In the genomic region with DNA sequence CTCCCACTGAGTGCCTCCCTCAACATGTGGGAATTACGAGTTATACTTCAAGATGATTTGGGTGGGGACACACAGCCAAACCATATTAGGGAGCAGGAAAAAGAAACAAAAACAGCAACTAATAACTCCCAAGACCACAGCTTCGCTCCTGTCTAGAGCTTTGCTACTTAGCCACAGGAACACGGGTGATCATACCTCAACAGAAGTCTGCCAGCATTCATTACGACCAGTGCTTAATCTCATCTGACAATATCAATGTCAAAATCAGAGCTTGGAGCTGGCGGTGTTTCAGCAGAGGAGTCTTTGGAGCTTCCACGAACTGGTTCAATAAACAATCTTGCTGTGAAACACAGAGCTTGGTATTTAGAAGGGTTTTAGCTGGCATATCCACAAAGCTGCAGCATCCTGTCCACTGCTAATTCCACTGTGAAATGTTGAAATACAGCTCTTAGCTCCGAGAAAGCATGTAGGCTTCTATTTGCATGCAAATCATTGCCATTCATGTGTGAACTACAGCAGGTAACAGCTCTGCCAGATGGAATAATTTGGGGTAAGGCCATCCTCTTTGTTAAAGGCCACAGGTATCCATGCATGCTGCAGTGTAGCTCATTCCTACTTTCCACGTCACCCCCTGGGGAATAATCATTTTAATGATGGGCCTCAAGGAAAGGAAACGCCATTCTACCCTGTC, we compare ENCODE assay signal across 1 cellular context.
TF ChIP-seq lines count a peak whose summit lies in the region.

No MANE protein-coding gene starts in this region.

TF ChIP-seq in SK-N-SH treated with all-trans-retinoic acid at 6 μM for 48 hours, 23 proteins besides CTCF, POLR2A, EP300 and RAD21 (continued from another document):
- TF ChIP-seq, protein P1, sequence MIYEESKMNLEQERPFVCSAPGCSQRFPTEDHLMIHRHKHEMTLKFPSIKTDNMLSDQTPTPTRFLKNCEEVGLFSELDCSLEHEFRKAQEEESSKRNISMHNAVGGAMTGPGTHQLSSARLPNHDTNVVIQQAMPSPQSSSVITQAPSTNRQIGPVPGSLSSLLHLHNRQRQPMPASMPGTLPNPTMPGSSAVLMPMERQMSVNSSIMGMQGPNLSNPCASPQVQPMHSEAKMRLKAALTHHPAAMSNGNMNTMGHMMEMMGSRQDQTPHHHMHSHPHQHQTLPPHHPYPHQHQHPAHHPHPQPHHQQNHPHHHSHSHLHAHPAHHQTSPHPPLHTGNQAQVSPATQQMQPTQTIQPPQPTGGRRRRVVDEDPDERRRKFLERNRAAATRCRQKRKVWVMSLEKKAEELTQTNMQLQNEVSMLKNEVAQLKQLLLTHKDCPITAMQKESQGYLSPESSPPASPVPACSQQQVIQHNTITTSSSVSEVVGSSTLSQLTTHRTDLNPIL (CRISPR knock-in tag; IDR thresholded peaks at IDR 0.05; ENCODE audit: low read depth), result no peak
- TF ChIP-seq OSR1 (CRISPR knock-in tag; IDR thresholded peaks at IDR 0.05) (no peak), ISL1 (CRISPR knock-in tag; IDR thresholded peaks at IDR 0.05) (no peak), ZNF565 (CRISPR knock-in tag; conservative IDR thresholded peaks at IDR 0.05; ENCODE audit: low read depth) (no peak), GLIS3 (CRISPR knock-in tag; IDR thresholded peaks at IDR 0.05) (no peak), ZNF8 (CRISPR knock-in tag; IDR thresholded peaks at IDR 0.05) (no peak), BACH2 (CRISPR knock-in tag; IDR thresholded peaks at IDR 0.05; ENCODE audit: borderline replicate concordance) (no peak), ZFP3 (CRISPR knock-in tag; IDR thresholded peaks at IDR 0.05) (no peak), TOX (CRISPR knock-in tag; IDR thresholded peaks at IDR 0.05; ENCODE audit: borderline replicate concordance) (no peak)
- TF ChIP-seq, protein P2, sequence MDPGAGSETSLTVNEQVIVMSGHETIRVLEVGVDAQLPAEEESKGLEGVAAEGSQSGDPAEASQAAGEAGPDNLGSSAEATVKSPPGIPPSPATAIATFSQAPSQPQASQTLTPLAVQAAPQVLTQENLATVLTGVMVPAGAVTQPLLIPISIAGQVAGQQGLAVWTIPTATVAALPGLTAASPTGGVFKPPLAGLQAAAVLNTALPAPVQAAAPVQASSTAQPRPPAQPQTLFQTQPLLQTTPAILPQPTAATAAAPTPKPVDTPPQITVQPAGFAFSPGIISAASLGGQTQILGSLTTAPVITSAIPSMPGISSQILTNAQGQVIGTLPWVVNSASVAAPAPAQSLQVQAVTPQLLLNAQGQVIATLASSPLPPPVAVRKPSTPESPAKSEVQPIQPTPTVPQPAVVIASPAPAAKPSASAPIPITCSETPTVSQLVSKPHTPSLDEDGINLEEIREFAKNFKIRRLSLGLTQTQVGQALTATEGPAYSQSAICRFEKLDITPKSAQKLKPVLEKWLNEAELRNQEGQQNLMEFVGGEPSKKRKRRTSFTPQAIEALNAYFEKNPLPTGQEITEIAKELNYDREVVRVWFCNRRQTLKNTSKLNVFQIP (CRISPR knock-in tag; IDR thresholded peaks at IDR 0.05; ENCODE audit: borderline replicate concordance, low read depth), result no peak
- TF ChIP-seq, protein P3, sequence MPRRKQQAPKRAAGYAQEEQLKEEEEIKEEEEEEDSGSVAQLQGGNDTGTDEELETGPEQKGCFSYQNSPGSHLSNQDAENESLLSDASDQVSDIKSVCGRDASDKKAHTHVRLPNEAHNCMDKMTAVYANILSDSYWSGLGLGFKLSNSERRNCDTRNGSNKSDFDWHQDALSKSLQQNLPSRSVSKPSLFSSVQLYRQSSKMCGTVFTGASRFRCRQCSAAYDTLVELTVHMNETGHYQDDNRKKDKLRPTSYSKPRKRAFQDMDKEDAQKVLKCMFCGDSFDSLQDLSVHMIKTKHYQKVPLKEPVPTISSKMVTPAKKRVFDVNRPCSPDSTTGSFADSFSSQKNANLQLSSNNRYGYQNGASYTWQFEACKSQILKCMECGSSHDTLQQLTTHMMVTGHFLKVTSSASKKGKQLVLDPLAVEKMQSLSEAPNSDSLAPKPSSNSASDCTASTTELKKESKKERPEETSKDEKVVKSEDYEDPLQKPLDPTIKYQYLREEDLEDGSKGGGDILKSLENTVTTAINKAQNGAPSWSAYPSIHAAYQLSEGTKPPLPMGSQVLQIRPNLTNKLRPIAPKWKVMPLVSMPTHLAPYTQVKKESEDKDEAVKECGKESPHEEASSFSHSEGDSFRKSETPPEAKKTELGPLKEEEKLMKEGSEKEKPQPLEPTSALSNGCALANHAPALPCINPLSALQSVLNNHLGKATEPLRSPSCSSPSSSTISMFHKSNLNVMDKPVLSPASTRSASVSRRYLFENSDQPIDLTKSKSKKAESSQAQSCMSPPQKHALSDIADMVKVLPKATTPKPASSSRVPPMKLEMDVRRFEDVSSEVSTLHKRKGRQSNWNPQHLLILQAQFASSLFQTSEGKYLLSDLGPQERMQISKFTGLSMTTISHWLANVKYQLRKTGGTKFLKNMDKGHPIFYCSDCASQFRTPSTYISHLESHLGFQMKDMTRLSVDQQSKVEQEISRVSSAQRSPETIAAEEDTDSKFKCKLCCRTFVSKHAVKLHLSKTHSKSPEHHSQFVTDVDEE (CRISPR knock-in tag; IDR thresholded peaks at IDR 0.05), result no peak
- TF ChIP-seq, protein P4, sequence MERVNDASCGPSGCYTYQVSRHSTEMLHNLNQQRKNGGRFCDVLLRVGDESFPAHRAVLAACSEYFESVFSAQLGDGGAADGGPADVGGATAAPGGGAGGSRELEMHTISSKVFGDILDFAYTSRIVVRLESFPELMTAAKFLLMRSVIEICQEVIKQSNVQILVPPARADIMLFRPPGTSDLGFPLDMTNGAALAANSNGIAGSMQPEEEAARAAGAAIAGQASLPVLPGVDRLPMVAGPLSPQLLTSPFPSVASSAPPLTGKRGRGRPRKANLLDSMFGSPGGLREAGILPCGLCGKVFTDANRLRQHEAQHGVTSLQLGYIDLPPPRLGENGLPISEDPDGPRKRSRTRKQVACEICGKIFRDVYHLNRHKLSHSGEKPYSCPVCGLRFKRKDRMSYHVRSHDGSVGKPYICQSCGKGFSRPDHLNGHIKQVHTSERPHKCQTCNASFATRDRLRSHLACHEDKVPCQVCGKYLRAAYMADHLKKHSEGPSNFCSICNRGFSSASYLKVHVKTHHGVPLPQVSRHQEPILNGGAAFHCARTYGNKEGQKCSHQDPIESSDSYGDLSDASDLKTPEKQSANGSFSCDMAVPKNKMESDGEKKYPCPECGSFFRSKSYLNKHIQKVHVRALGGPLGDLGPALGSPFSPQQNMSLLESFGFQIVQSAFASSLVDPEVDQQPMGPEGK (CRISPR knock-in tag; IDR thresholded peaks at IDR 0.05; ENCODE audit: borderline replicate concordance), result no peak
